In the genomic region with DNA sequence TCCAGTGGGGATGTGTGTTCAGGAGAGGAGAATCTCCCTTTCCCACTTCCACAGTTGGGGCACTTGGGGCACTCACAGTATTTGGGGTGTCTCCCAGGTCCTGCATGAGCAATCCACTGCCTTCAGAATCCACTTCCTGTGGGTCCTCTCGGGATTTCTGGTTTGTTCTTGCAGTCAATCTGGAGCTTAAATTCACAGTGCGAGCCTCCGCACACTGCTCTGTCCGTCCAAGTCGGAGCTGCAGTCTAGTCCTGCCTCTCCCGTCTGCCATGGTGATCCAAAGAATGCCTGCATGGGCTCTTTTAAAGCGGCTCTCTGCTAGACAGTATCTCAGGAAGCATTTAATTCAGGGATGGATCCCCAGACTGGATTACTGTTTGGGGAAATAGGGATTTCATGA, we compare ENCODE assay signal across 1 cellular context.
TF ChIP-seq lines count a peak whose summit lies in the region.

No MANE protein-coding gene starts in this region.

TF ChIP-seq in WTC11, 78 proteins besides CTCF, POLR2A, EP300 and RAD21 (continued from another document):
- TF ChIP-seq, protein P1, sequence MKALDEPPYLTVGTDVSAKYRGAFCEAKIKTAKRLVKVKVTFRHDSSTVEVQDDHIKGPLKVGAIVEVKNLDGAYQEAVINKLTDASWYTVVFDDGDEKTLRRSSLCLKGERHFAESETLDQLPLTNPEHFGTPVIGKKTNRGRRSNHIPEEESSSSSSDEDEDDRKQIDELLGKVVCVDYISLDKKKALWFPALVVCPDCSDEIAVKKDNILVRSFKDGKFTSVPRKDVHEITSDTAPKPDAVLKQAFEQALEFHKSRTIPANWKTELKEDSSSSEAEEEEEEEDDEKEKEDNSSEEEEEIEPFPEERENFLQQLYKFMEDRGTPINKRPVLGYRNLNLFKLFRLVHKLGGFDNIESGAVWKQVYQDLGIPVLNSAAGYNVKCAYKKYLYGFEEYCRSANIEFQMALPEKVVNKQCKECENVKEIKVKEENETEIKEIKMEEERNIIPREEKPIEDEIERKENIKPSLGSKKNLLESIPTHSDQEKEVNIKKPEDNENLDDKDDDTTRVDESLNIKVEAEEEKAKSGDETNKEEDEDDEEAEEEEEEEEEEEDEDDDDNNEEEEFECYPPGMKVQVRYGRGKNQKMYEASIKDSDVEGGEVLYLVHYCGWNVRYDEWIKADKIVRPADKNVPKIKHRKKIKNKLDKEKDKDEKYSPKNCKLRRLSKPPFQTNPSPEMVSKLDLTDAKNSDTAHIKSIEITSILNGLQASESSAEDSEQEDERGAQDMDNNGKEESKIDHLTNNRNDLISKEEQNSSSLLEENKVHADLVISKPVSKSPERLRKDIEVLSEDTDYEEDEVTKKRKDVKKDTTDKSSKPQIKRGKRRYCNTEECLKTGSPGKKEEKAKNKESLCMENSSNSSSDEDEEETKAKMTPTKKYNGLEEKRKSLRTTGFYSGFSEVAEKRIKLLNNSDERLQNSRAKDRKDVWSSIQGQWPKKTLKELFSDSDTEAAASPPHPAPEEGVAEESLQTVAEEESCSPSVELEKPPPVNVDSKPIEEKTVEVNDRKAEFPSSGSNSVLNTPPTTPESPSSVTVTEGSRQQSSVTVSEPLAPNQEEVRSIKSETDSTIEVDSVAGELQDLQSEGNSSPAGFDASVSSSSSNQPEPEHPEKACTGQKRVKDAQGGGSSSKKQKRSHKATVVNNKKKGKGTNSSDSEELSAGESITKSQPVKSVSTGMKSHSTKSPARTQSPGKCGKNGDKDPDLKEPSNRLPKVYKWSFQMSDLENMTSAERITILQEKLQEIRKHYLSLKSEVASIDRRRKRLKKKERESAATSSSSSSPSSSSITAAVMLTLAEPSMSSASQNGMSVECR (CRISPR knock-in tag; IDR thresholded peaks at IDR 0.05; ENCODE audit: borderline replicate concordance): no peak
- TF ChIP-seq, protein P2, sequence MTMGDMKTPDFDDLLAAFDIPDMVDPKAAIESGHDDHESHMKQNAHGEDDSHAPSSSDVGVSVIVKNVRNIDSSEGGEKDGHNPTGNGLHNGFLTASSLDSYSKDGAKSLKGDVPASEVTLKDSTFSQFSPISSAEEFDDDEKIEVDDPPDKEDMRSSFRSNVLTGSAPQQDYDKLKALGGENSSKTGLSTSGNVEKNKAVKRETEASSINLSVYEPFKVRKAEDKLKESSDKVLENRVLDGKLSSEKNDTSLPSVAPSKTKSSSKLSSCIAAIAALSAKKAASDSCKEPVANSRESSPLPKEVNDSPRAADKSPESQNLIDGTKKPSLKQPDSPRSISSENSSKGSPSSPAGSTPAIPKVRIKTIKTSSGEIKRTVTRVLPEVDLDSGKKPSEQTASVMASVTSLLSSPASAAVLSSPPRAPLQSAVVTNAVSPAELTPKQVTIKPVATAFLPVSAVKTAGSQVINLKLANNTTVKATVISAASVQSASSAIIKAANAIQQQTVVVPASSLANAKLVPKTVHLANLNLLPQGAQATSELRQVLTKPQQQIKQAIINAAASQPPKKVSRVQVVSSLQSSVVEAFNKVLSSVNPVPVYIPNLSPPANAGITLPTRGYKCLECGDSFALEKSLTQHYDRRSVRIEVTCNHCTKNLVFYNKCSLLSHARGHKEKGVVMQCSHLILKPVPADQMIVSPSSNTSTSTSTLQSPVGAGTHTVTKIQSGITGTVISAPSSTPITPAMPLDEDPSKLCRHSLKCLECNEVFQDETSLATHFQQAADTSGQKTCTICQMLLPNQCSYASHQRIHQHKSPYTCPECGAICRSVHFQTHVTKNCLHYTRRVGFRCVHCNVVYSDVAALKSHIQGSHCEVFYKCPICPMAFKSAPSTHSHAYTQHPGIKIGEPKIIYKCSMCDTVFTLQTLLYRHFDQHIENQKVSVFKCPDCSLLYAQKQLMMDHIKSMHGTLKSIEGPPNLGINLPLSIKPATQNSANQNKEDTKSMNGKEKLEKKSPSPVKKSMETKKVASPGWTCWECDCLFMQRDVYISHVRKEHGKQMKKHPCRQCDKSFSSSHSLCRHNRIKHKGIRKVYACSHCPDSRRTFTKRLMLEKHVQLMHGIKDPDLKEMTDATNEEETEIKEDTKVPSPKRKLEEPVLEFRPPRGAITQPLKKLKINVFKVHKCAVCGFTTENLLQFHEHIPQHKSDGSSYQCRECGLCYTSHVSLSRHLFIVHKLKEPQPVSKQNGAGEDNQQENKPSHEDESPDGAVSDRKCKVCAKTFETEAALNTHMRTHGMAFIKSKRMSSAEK (CRISPR knock-in tag; IDR thresholded peaks at IDR 0.05; ENCODE audit: borderline replicate concordance): no peak
- TF ChIP-seq CBFB (CRISPR knock-in tag; IDR thresholded peaks at IDR 0.05; ENCODE audit: low read depth) (no peak), CREM (CRISPR knock-in tag; IDR thresholded peaks at IDR 0.05) (no peak), SMAD3 (CRISPR knock-in tag; IDR thresholded peaks at IDR 0.05; ENCODE audit: borderline replicate concordance) (no peak), RELA (CRISPR knock-in tag; IDR thresholded peaks at IDR 0.05; ENCODE audit: borderline replicate concordance) (no peak), ESRRA (CRISPR knock-in tag; IDR thresholded peaks at IDR 0.05; ENCODE audit: borderline replicate concordance) (no peak), EMX1 (CRISPR knock-in tag; IDR thresholded peaks at IDR 0.05) (no peak), OVOL2 (CRISPR knock-in tag; IDR thresholded peaks at IDR 0.05; ENCODE audit: borderline replicate concordance) (no peak)
- TF ChIP-seq, protein P3, sequence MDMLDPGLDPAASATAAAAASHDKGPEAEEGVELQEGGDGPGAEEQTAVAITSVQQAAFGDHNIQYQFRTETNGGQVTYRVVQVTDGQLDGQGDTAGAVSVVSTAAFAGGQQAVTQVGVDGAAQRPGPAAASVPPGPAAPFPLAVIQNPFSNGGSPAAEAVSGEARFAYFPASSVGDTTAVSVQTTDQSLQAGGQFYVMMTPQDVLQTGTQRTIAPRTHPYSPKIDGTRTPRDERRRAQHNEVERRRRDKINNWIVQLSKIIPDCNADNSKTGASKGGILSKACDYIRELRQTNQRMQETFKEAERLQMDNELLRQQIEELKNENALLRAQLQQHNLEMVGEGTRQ (CRISPR knock-in tag; IDR thresholded peaks at IDR 0.05): no peak
- TF ChIP-seq, protein P4, sequence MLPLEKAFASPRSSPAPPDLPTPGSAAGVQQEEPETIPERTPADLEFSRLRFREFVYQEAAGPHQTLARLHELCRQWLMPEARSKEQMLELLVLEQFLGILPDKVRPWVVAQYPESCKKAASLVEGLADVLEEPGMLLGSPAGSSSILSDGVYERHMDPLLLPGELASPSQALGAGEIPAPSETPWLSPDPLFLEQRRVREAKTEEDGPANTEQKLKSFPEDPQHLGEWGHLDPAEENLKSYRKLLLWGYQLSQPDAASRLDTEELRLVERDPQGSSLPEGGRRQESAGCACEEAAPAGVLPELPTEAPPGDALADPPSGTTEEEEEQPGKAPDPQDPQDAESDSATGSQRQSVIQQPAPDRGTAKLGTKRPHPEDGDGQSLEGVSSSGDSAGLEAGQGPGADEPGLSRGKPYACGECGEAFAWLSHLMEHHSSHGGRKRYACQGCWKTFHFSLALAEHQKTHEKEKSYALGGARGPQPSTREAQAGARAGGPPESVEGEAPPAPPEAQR (CRISPR knock-in tag; IDR thresholded peaks at IDR 0.05): no peak
- TF ChIP-seq, protein P5, sequence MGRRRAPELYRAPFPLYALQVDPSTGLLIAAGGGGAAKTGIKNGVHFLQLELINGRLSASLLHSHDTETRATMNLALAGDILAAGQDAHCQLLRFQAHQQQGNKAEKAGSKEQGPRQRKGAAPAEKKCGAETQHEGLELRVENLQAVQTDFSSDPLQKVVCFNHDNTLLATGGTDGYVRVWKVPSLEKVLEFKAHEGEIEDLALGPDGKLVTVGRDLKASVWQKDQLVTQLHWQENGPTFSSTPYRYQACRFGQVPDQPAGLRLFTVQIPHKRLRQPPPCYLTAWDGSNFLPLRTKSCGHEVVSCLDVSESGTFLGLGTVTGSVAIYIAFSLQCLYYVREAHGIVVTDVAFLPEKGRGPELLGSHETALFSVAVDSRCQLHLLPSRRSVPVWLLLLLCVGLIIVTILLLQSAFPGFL (CRISPR knock-in tag; IDR thresholded peaks at IDR 0.05; ENCODE audit: borderline replicate concordance): no peak
- TF ChIP-seq, protein P6, sequence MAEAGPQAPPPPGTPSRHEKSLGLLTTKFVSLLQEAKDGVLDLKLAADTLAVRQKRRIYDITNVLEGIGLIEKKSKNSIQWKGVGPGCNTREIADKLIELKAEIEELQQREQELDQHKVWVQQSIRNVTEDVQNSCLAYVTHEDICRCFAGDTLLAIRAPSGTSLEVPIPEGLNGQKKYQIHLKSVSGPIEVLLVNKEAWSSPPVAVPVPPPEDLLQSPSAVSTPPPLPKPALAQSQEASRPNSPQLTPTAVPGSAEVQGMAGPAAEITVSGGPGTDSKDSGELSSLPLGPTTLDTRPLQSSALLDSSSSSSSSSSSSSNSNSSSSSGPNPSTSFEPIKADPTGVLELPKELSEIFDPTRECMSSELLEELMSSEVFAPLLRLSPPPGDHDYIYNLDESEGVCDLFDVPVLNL (CRISPR knock-in tag; IDR thresholded peaks at IDR 0.05; ENCODE audit: borderline replicate concordance, low read depth): no peak
